In the genomic region with DNA sequence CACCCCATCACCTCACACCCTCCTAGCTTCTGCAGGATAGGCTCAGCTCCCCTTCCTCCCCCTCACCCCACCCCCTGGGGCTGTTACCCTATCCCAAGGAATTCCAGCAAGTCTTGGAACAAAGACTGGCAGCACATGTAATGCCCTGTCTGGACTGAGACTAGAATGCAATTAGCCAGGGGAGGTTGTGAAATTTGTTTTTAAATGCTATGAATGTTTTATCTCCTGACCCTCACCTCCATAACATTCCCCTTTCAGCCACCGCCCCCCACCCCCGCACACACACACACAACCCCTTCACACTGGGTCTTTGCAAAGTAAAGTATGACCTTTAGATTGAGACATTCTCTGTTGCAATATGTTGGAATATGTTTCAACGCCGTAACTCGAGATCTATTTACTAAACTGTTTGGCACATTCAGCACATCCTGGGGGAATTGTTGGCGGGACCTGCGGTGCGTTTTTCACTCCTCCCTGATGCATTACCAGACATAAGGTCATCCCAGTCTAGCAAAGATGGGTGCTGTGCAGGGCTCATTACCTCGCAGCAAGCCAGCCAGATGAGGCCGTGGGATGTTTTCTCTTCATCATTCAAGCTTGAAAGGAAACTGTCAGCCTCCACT, we compare ENCODE assay signal across 9 cellular contexts.
DNase-seq lines count a peak whose midpoint lies in the region; ATAC-seq, FAIRE-seq and TF ChIP-seq lines count a peak whose summit lies in the region.
"Had no signal": no experiment of that assay in that cellular context is flagged by ENCODE, and none has a peak within 500 bp of the region (broad histone marks: within the 10 kb centered on the region; RNA-seq: fewer than 3 reads in every experiment).

No MANE protein-coding gene starts in this region.

- H3K27me3 ChIP-seq in bronchial epithelial cell (ENCODE audit: control insufficient read depth, insufficient read depth, low read length) (no peaks in the 10 kb centered on the region), tibial artery (no peaks in the 10 kb centered on the region)

- TF ChIP-seq CTCF in bronchial epithelial cell (IDR thresholded peaks at IDR 0.05; ENCODE audit: insufficient read depth, low read length, severe bottlenecking) = no peak
- no peak for TF ChIP-seq CTCF in tibial artery (IDR thresholded peaks at IDR 0.05)

- intact Hi-C loops in tibial artery (cut with DNase I; ENCODE audit: low total_unique reads) = loop anchor here (10.0 kb wide), 1 partner anchor 50 kb away; no protein-coding TSS in a partner anchor

- ATAC-seq in HG03139 (IDR thresholded peaks at IDR 0.05; ENCODE audit: unreplicated experiment) (no peak), HG02981 (IDR thresholded peaks at IDR 0.05; ENCODE audit: unreplicated experiment) (no peak)

- peaks cover 3 to 66% (median 24%) of the 10 kb centered on the region in 4 donors for H3K4me1 ChIP-seq in tibial artery

- no peaks in the 10 kb centered on the region for H3K9me3 ChIP-seq in tibial artery

- FAIRE-seq in bronchial epithelial cell (lab: Jason Lieb, UNC) = peak; percentile 62

- no peak overlapping the region for H3K4me3 ChIP-seq in bronchial epithelial cell (ENCODE audit: low read depth, low read length)
- no peak overlapping the region for H3K4me3 ChIP-seq in tibial artery
- H3K4me3 ChIP-seq: smooth muscle cell had no signal

- H3K27ac ChIP-seq in tibial artery = peak overlapping the region in 1 of 2 donors; percentile 57

- peak; percentile 63 for DNase-seq in NCI-H1694 (lab: John Stamatoyannopoulos, UW)
- DNase-seq in bronchial epithelial cell (ENCODE audit: low read depth) = peak; percentile 91
- peak; percentile 96 for DNase-seq in left kidney (ENCODE audit: low read depth, low spot score)
- DNase-seq in tibial artery = peak; percentile 83 to 92
- DNase-seq in SW480 (ENCODE audit: low spot score) = no peak
- DNase-seq: NCI-H2227 treated with DMSO at 0.1 percent for 48 hours had no signal

- H3K36me3 ChIP-seq in bronchial epithelial cell (ENCODE audit: control insufficient read depth, insufficient read depth, low read length) (no peaks in the 10 kb centered on the region), tibial artery (no peaks in the 10 kb centered on the region)
